9 cellular contexts compared by ENCODE assay signal in genomic region chr6:14661188-14661587, GRCh38.
DNase-seq lines count a peak whose midpoint lies in the region; ATAC-seq and TF ChIP-seq lines count a peak whose summit lies in the region.
"Had no signal": no experiment of that assay in that cellular context is flagged by ENCODE, and none has a peak within 500 bp of the region (broad histone marks: within the 10 kb centered on the region; RNA-seq: fewer than 3 reads in every experiment).

No MANE protein-coding gene starts in this region.

- H3K4me3 ChIP-seq in brain microvascular endothelial cell (ENCODE audit: low read depth, low read length) (no peak overlapping the region), transverse colon (no peak overlapping the region)
- H3K4me3 ChIP-seq: pancreas had no signal

- POLR2A ChIA-PET in activated CD4-positive, alpha-beta T cell treated with anti-CD3 and anti-CD28 coated beads for 36 hours (lab: Charles Lee) = interaction anchor here (0.7 to 1.5 kb wide), 3 partner anchors 25 to 68 kb away, joined by 3 to 4 read pairs (median 3); no protein-coding TSS in a partner anchor

- no peak for TF ChIP-seq CTCF in brain microvascular endothelial cell (IDR thresholded peaks at IDR 0.05; ENCODE audit: low read depth, low read length, missing control alignments)
- no peak for TF ChIP-seq CTCF in transverse colon (IDR thresholded peaks at IDR 0.05)

- intact Hi-C loops in activated CD4-positive, alpha-beta T cell treated with anti-CD3 and anti-CD28 coated beads for 36 hours (cut with DNase I, micrococcal nuclease) = loop anchor here (2.0 to 5.0 kb wide), 4 partner anchors 22 to 586 kb away; partner anchors contain the start of gene JARID2 (in 1 of the 2)
- intact Hi-C loops in transverse colon (cut with DNase I; ENCODE audit: low total_unique reads) = no loop called here

- H3K4me1 ChIP-seq in transverse colon = peaks cover 0 to 12% (median 0%) of the 10 kb centered on the region in 4 donors
- H3K4me1 ChIP-seq: pancreas had no signal

- no peaks in the 10 kb centered on the region for H3K27me3 Mint-ChIP-seq in activated CD4-positive, alpha-beta T cell treated with anti-CD3 and anti-CD28 coated beads for 36 hours
- H3K27me3 Mint-ChIP-seq in memory B cell = no peaks in the 10 kb centered on the region

- H3K36me3 ChIP-seq in brain microvascular endothelial cell (replicated peaks) (no peaks in the 10 kb centered on the region), transverse colon (no peaks in the 10 kb centered on the region)
- H3K36me3 ChIP-seq: pancreas had no signal

- TF ChIP-seq EP300 in transverse colon (IDR thresholded peaks at IDR 0.05; ENCODE audit: low read depth) = no peak

- TF ChIP-seq POLR2A in transverse colon (IDR thresholded peaks at IDR 0.05) = no peak

- H3K27ac ChIP-seq in brain microvascular endothelial cell (no peak overlapping the region), transverse colon (no peak overlapping the region)

- no peaks in the 10 kb centered on the region for H3K27me3 ChIP-seq in brain microvascular endothelial cell (replicated peaks)
- H3K27me3 ChIP-seq in transverse colon = no peaks in the 10 kb centered on the region
- H3K27me3 ChIP-seq: pancreas had no signal

- H3K9me3 ChIP-seq in transverse colon = no peaks in the 10 kb centered on the region
- H3K9me3 ChIP-seq: pancreas had no signal

- H3K9me3 Mint-ChIP-seq in activated CD4-positive, alpha-beta T cell treated with anti-CD3 and anti-CD28 coated beads for 36 hours (ENCODE audit: low read depth) = no peaks in the 10 kb centered on the region
- no peaks in the 10 kb centered on the region for H3K9me3 Mint-ChIP-seq in memory B cell

- in situ Hi-C loops in brain microvascular endothelial cell (cut with HindIII; ENCODE audit: low pct_ligation_motif_present, low sequenced_read_pairs) = no loop called here
- in situ Hi-C loops in transverse colon (cut with MboI; ENCODE audit: low pct_ligation_motif_present in 1 of 4, low pct_unique_long_range_greater_than_20kb in 1 of 4, low sequenced_read_pairs in 3 of 4) = no loop called here

- no peaks in the 10 kb centered on the region for H3K36me3 Mint-ChIP-seq in activated CD4-positive, alpha-beta T cell treated with anti-CD3 and anti-CD28 coated beads for 36 hours (ENCODE audit: low read depth)
- H3K36me3 Mint-ChIP-seq in memory B cell = no peaks in the 10 kb centered on the region

- CTCF ChIA-PET in activated CD4-positive, alpha-beta T cell treated with anti-CD3 and anti-CD28 coated beads for 36 hours (lab: Charles Lee) = interaction anchor here (0.6 to 2.2 kb wide), 4 partner anchors 9 to 688 kb away, joined by 3 to 7 read pairs (median 3); no protein-coding TSS in a partner anchor

- H3K4me3 Mint-ChIP-seq in activated CD4-positive, alpha-beta T cell treated with anti-CD3 and anti-CD28 coated beads for 36 hours = no peak overlapping the region
- H3K4me3 Mint-ChIP-seq in memory B cell = no peak overlapping the region

- ATAC-seq in HG03103 (IDR thresholded peaks at IDR 0.05; ENCODE audit: low read depth, unreplicated experiment) = peak; percentile 49
- peak; percentile 76 for ATAC-seq in activated CD4-positive, alpha-beta T cell treated with anti-CD3 and anti-CD28 coated beads for 36 hours
- ATAC-seq in memory B cell (ENCODE audit: low read depth) = peak; percentile 85
- ATAC-seq in HG02763 (IDR thresholded peaks at IDR 0.05; ENCODE audit: unreplicated experiment) = no peak
- ATAC-seq in HG03521 (IDR thresholded peaks at IDR 0.05; ENCODE audit: unreplicated experiment) = no peak

- DNase-seq in GF-D8 (lab: John Stamatoyannopoulos, UW) (peak; percentile 36), memory B cell (ENCODE audit: low spot score in 2 of 2) (peak; percentile 56 to 76), brain microvascular endothelial cell (no peak), transverse colon (no peak)
- DNase-seq in activated CD4-positive, alpha-beta T cell treated with anti-CD3 and anti-CD28 coated beads for 36 hours = peak; percentile 66

- 54 to 59% methylated on average over 5 of the region's 5 CpGs for WGBS in transverse colon (ENCODE audit: low coverage in 1 of 2), 2 donors

- peaks cover 24% of the 10 kb centered on the region for H3K4me1 Mint-ChIP-seq in activated CD4-positive, alpha-beta T cell treated with anti-CD3 and anti-CD28 coated beads for 36 hours
- H3K4me1 Mint-ChIP-seq in memory B cell = peaks cover 48% of the 10 kb centered on the region

- H3K27ac Mint-ChIP-seq in activated CD4-positive, alpha-beta T cell treated with anti-CD3 and anti-CD28 coated beads for 36 hours = no peak overlapping the region
- no peak overlapping the region for H3K27ac Mint-ChIP-seq in memory B cell

Comparison
In these comparisons a context has a peak if more than half of its experiments do, and no peak if none do; other contexts are left out.
1. DNase-seq: peak in GF-D8 (single experiment), activated CD4-positive, alpha-beta T cell treated with anti-CD3 and anti-CD28 coated beads for 36 hours (single experiment) and memory B cell (2 of 2); none in brain microvascular endothelial cell (single experiment) and transverse colon (single experiment).
2. ATAC-seq: peak in HG03103 (single experiment), activated CD4-positive, alpha-beta T cell treated with anti-CD3 and anti-CD28 coated beads for 36 hours (single experiment) and memory B cell (single experiment); none in HG02763 (single experiment) and HG03521 (single experiment).